ENCODE assay signal across 1 cellular context in genomic region chr3:106004841-106005240, GRCh38.
TF ChIP-seq lines count a peak whose summit lies in the region.

No MANE protein-coding gene starts in this region.

TF ChIP-seq in IMR-90, 13 proteins besides CTCF, POLR2A, EP300 and RAD21:
- TF ChIP-seq MXI1 (IDR thresholded peaks at IDR 0.05; ENCODE audit: borderline replicate concordance, low read depth, low read length) (no peak), NFE2L2 (IDR thresholded peaks at IDR 0.05; ENCODE audit: low read depth, low read length) (no peak), MAFK (IDR thresholded peaks at IDR 0.05; ENCODE audit: low read depth, low read length) (no peak), MAZ (IDR thresholded peaks at IDR 0.05; ENCODE audit: borderline replicate concordance, low read depth, low read length) (no peak), CEBPB (IDR thresholded peaks at IDR 0.05; ENCODE audit: low read depth, low read length) (no peak), RCOR1 (IDR thresholded peaks at IDR 0.05; ENCODE audit: insufficient replicate concordance, low read length) (no peak), SMC3 (IDR thresholded peaks at IDR 0.05; ENCODE audit: low read depth, low read length) (no peak), BHLHE40 (IDR thresholded peaks at IDR 0.05; ENCODE audit: low read depth, low read length) (no peak), CHD1 (IDR thresholded peaks at IDR 0.05; ENCODE audit: low read depth, low read length) (no peak), RFX5 (IDR thresholded peaks at IDR 0.05; ENCODE audit: low read depth, low read length) (no peak), ELK1 (IDR thresholded peaks at IDR 0.05; ENCODE audit: borderline replicate concordance, low read depth, low read length) (no peak), FOS (IDR thresholded peaks at IDR 0.05; ENCODE audit: low read depth, low read length) (no peak)
- TF ChIP-seq, protein P1, sequence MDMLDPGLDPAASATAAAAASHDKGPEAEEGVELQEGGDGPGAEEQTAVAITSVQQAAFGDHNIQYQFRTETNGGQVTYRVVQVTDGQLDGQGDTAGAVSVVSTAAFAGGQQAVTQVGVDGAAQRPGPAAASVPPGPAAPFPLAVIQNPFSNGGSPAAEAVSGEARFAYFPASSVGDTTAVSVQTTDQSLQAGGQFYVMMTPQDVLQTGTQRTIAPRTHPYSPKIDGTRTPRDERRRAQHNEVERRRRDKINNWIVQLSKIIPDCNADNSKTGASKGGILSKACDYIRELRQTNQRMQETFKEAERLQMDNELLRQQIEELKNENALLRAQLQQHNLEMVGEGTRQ (IDR thresholded peaks at IDR 0.05; ENCODE audit: low read depth, low read length) = no peak
TF ChIP-seq in IMR-90: peak in this region for 0.
